Comparison of ENCODE assay signal across 9 cellular contexts in the genomic region with DNA sequence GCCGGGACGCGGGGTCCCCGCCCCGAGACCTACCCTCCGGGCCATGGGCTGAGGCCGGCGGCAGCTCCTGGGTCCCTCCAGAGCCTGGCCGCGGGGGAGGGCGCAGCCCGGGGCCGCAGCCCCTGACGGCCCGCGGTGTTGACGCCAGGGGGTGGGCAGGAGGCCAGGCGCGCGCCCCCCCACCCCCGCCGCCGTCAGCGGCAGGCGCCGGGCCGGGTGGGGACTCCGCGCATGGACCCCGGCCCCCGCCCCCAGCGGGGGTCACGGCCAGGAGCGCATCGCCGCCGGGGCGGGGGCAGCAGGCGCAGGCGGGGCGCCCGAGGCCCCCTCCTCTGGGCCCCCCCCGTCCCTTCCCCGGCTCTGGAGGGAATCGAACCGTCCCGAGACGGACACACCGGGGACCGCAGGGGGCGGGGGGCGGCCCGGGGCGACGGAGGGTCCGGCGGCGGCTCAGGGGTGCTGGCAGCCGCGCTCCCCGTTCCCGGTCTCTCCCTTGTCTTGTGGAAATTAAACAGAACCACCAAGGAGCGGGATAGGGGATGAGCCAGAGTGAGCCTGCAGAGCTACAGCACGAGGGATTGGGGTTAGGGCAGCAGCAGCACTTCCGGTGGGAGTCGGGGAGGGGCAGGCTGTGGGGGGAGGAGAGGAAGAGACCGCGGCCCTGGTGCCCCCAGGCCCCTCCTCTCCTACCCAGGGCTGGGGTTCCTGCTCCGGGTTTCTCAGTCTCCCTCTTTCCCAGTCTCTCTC. TPM values are rescaled to one million over a fixed set of nuclear protein-coding genes. Genes with fewer than 3 reads are reported as not detected.
DNase-seq lines count a peak whose midpoint lies in the region; ATAC-seq and TF ChIP-seq lines count a peak whose summit lies in the region.
"Had no signal": no experiment of that assay in that cellular context is flagged by ENCODE, and none has a peak within 500 bp of the region (broad histone marks: within the 10 kb centered on the region; RNA-seq: fewer than 3 reads in every experiment).

A gene (minus strand): TSS at position 491 of the 747 bp plus-strand sequence. CDS start 446 bp downstream, at position 45.

- WGBS in prostate gland = 2% methylated on average over 54 of the region's 69 CpGs

- intact Hi-C loops in prostate gland (cut with DNase I) = no loop called here

- H3K4me3 ChIP-seq in Peyer's patch = peak within 1 kb of the TSS; percentile 14 to 57 (median 50)
- peak within 1 kb of the TSS; percentile 82 for H3K4me3 ChIP-seq in fibroblast of villous mesenchyme (ENCODE audit: low read depth, low read length)
- peak within 1 kb of the TSS; percentile 51 to 52 for H3K4me3 ChIP-seq in prostate gland

- H3K4me1 ChIP-seq in Peyer's patch (peaks cover 0 to 6% (median 1%) of the 10 kb centered on the region in 4 donors), prostate gland (replicated peaks) (no peaks in the 10 kb centered on the region)

- TF ChIP-seq CTCF in Peyer's patch (IDR thresholded peaks at IDR 0.05) = no peak
- no peak for TF ChIP-seq CTCF in fibroblast of villous mesenchyme (IDR thresholded peaks at IDR 0.05; ENCODE audit: insufficient read depth, low read depth, low read length)
- no peak for TF ChIP-seq CTCF in prostate gland (IDR thresholded peaks at IDR 0.05)

- H3K9me3 ChIP-seq in Peyer's patch = no peaks in the 10 kb centered on the region
- no peaks in the 10 kb centered on the region for H3K9me3 ChIP-seq in prostate gland

- TF ChIP-seq POLR2A in Peyer's patch (IDR thresholded peaks at IDR 0.05) (no peak), prostate gland (IDR thresholded peaks at IDR 0.05) (no peak)

- H3K27ac ChIP-seq in Peyer's patch (peak within 1 kb of the TSS in 2 of 4 donors; percentile 17 to 39), prostate gland (no peak within 1 kb of the TSS)

- DNase-seq in D341Med (ENCODE audit: low spot score) (peak; percentile 71), Peyer's patch (no peak), fibroblast of villous mesenchyme (ENCODE audit: low read depth) (no peak), prostate gland (ENCODE audit: low spot score) (no peak), MV-4-11 (lab: John Stamatoyannopoulos, UW) (no peak), SIG-M5 treated with dmso at 0.1 percent for 504 hours (lab: John Stamatoyannopoulos, UW; ENCODE audit: unreplicated experiment) (no peak)
- DNase-seq: NCI-H2107 had no signal

- H3K27me3 ChIP-seq in Peyer's patch (peaks cover 0 to 40% of the 10 kb centered on the region in 2 donors), prostate gland (replicated peaks; ENCODE audit: insufficient read depth) (peaks cover 29% of the 10 kb centered on the region)

- ATAC-seq in HG02763 (IDR thresholded peaks at IDR 0.05; ENCODE audit: unreplicated experiment) = no peak
- ATAC-seq in HG03342 (IDR thresholded peaks at IDR 0.05; ENCODE audit: unreplicated experiment) = no peak

- H3K36me3 ChIP-seq in Peyer's patch (no peaks in the 10 kb centered on the region), prostate gland (no peaks in the 10 kb centered on the region)

RNA-seq across cellular contexts. Expression of the gene that starts here (rescaled TPM):
- 10 to 100 TPM in 2 of 4 donors, 1 to 10 TPM in 2; 1.6 to 18.2 (median 10.2) TPM for total RNA-seq in Peyer's patch
- 38.0 and 60.6 TPM in 2 replicates for total RNA-seq in fibroblast of villous mesenchyme
- total RNA-seq in prostate gland = 10 to 100 TPM; 16.2 to 41.6 TPM
